Comparison of ENCODE assay signal across 27 cellular contexts in genomic region chr14:89114109-89114508, GRCh38.
"Had no signal": no experiment of that assay in that cellular context is flagged by ENCODE, and none has a peak within 500 bp of the region (broad histone marks: within the 10 kb centered on the region; RNA-seq: fewer than 3 reads in every experiment).

No MANE protein-coding gene starts in this region.

- H3K27me3 ChIP-seq: stomach, testis, thyroid gland, tibial artery, tibial nerve, upper lobe of left lung, upper lobe of right lung, uterus, vagina had no signal

- H3K27ac ChIP-seq: stomach, suprapubic skin, testis, thoracic aorta, thyroid gland, tibial artery, tibial nerve, upper lobe of left lung, upper lobe of right lung, uterus, vagina had no signal

- H3K36me3 Mint-ChIP-seq: stimulated activated effector memory CD8-positive, alpha-beta T cell treated with anti-CD3 and anti-CD28 coated beads, Interleukin-12 subunit alpha, Interleukin-12 subunit beta, amount 100 ng/mL, for 72 hours; stimulated activated memory B cell treated with anti-CD40 and anti-IgM and Interleukin-4, amounts not matched to agents 10 μg/mL and 1 μg/mL and 100 μg/mL, for 72 hours had no signal

- H3K4me3 ChIP-seq: stomach, suprapubic skin, testis, thoracic aorta, thyroid gland, tibial artery, tibial nerve, upper lobe of left lung, upper lobe of right lung, uterus, vagina had no signal

- H3K9me3 ChIP-seq: suprapubic skin, testis, thoracic aorta, thyroid gland, tibial artery, upper lobe of right lung, uterus, vagina had no signal

- DNase-seq: stimulated activated CD4-positive, alpha-beta T cell treated with anti-CD3 and anti-CD28 coated beads, Interleukin-2, amount 100 ng/mL, for 48 hours; stimulated activated CD4-positive, alpha-beta T cell treated with anti-CD3 and anti-CD28 coated beads, Interleukin-4, amount 100 ng/mL, for 1 hour; stimulated activated CD4-positive, alpha-beta T cell treated with anti-CD3 and anti-CD28 coated beads, Interleukin-4, amount 100 ng/mL, for 24 hours; stimulated activated CD4-positive, alpha-beta T cell treated with anti-CD3 and anti-CD28 coated beads, Interleukin-4, amount 100 ng/mL, for 4 hours; stimulated activated CD8-positive, alpha-beta memory T cell treated with anti-CD3 and anti-CD28 coated beads, Interleukin-4, amount 100 ng/mL, for 48 hours; stimulated activated naive B cell treated with anti-CD40 and anti-IgM and Interleukin-4, amounts not matched to agents 10 μg/mL and 1 μg/mL and 100 μg/mL, for 72 hours; stimulated activated naive CD4-positive, alpha-beta T cell; stimulated activated naive CD4-positive, alpha-beta T cell treated with Interleukin-2 at 50 U/mL for 16 hours; stimulated activated naive CD8-positive, alpha-beta T cell treated with anti-CD3 and anti-CD28 coated beads, Interleukin-15, amount 100 ng/mL, for 72 hours; stimulated activated naive CD8-positive, alpha-beta T cell treated with anti-CD3 and anti-CD28 coated beads, Interleukin-15, Interleukin-2, amounts not matched to agents 100 U/mL and 50 U/mL, for 24 hours; stomach; substantia nigra; testis; thyroid gland; tibial artery; trophoblast cell; upper lobe of left lung; upper lobe of right lung; uterus had no signal

- H3K9me3 Mint-ChIP-seq: stimulated activated effector memory CD8-positive, alpha-beta T cell treated with anti-CD3 and anti-CD28 coated beads, Interleukin-12 subunit alpha, Interleukin-12 subunit beta, amount 100 ng/mL, for 72 hours; type B pancreatic cell had no signal

- ATAC-seq: stimulated activated effector memory CD8-positive, alpha-beta T cell treated with anti-CD3 and anti-CD28 coated beads, Interleukin-12 subunit alpha, Interleukin-12 subunit beta, amount 100 ng/mL, for 72 hours; stimulated activated memory B cell treated with anti-CD40 and anti-IgM and Interleukin-4, amounts not matched to agents 10 μg/mL and 1 μg/mL and 100 μg/mL, for 72 hours; stimulated activated naive B cell treated with anti-CD40 and anti-IgM and Interleukin-4, amounts not matched to agents 10 μg/mL and 1 μg/mL and 100 μg/mL, for 72 hours; stimulated activated naive CD8-positive, alpha-beta T cell treated with anti-CD3 and anti-CD28 coated beads, Interleukin-15, amount 100 ng/mL, for 72 hours; stimulated activated naive CD8-positive, alpha-beta T cell treated with anti-CD3 and anti-CD28 coated beads, Interleukin-15, Interleukin-2, amounts not matched to agents 100 U/mL and 50 U/mL, for 24 hours; upper lobe of right lung had no signal

- H3K4me1 Mint-ChIP-seq: stimulated activated effector memory CD8-positive, alpha-beta T cell treated with anti-CD3 and anti-CD28 coated beads, Interleukin-12 subunit alpha, Interleukin-12 subunit beta, amount 100 ng/mL, for 72 hours; stimulated activated memory B cell treated with anti-CD40 and anti-IgM and Interleukin-4, amounts not matched to agents 10 μg/mL and 1 μg/mL and 100 μg/mL, for 72 hours; stimulated activated naive CD8-positive, alpha-beta T cell treated with anti-CD3 and anti-CD28 coated beads, Interleukin-15, amount 100 ng/mL, for 72 hours had no signal

- H3K27ac Mint-ChIP-seq: stimulated activated effector memory CD8-positive, alpha-beta T cell treated with anti-CD3 and anti-CD28 coated beads, Interleukin-12 subunit alpha, Interleukin-12 subunit beta, amount 100 ng/mL, for 72 hours; stimulated activated memory B cell treated with anti-CD40 and anti-IgM and Interleukin-4, amounts not matched to agents 10 μg/mL and 1 μg/mL and 100 μg/mL, for 72 hours; stimulated activated naive B cell treated with anti-CD40 and anti-IgM and Interleukin-4, amounts not matched to agents 10 μg/mL and 1 μg/mL and 100 μg/mL, for 72 hours; stimulated activated naive CD8-positive, alpha-beta T cell treated with anti-CD3 and anti-CD28 coated beads, Interleukin-15, amount 100 ng/mL, for 72 hours; stimulated activated naive CD8-positive, alpha-beta T cell treated with anti-CD3 and anti-CD28 coated beads, Interleukin-15, Interleukin-2, amounts not matched to agents 100 ng/mL and 50 ng/mL, for 24 hours; type B pancreatic cell had no signal

- H3K4me3 Mint-ChIP-seq: stimulated activated effector memory CD8-positive, alpha-beta T cell treated with anti-CD3 and anti-CD28 coated beads, Interleukin-12 subunit alpha, Interleukin-12 subunit beta, amount 100 ng/mL, for 72 hours; stimulated activated memory B cell treated with anti-CD40 and anti-IgM and Interleukin-4, amounts not matched to agents 10 μg/mL and 1 μg/mL and 100 μg/mL, for 72 hours; stimulated activated naive B cell treated with anti-CD40 and anti-IgM and Interleukin-4, amounts not matched to agents 10 μg/mL and 1 μg/mL and 100 μg/mL, for 72 hours; stimulated activated naive CD8-positive, alpha-beta T cell treated with anti-CD3 and anti-CD28 coated beads, Interleukin-15, amount 100 ng/mL, for 72 hours; stimulated activated naive CD8-positive, alpha-beta T cell treated with anti-CD3 and anti-CD28 coated beads, Interleukin-15, Interleukin-2, amounts not matched to agents 100 ng/mL and 50 ng/mL, for 24 hours; type B pancreatic cell had no signal

- H3K4me1 ChIP-seq: stomach, suprapubic skin, testis, thyroid gland, tibial artery, tibial nerve, upper lobe of left lung, upper lobe of right lung, uterus, vagina had no signal

- H3K36me3 ChIP-seq: stomach, suprapubic skin, thoracic aorta, thyroid gland, tibial artery, tibial nerve, upper lobe of left lung, upper lobe of right lung, uterus, vagina had no signal

- H3K27me3 Mint-ChIP-seq: stimulated activated naive CD8-positive, alpha-beta T cell treated with anti-CD3 and anti-CD28 coated beads, Interleukin-15, Interleukin-2, amounts not matched to agents 100 ng/mL and 50 ng/mL, for 24 hours had no signal
